In the genomic region with DNA sequence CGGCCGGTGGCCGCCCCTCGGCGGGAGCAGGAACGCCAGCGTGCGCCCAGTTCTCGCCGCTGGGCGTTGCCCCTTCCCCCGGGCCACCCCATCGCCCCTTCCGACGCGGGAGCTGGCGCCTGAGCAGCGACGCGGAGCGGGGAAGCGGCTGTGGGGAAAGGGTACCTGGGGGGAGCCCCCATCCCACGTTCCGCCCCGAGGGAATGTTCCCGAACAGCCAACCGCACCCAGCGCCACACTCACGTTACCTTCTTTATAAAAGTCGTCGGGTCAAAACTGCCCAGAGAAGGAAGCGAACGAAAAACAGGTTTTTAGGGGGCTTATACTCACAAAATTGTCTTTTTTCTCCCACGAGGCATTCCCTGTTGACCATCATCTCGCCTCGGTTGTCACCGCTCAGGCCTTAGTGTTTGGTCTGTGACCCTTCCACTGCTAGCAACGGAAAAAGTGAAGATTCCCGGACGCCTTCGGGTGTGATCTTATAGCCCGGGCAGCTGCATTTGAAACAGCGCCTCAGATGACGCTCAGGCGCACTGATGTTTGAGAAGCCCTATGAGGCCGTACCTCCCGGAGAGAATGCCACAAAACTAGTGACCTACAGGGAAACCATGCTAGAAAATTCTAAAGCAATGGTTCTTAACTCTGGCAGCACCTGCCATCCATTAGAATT, we compare ENCODE assay signal across 8 cellular contexts. TPM values are rescaled to one million over a fixed set of nuclear protein-coding genes. Genes with fewer than 3 reads are reported as not detected.
A peak's percentile ranks its signal among the peaks of the same experiment; 100 is the strongest.
DNase-seq lines count a peak whose midpoint lies in the region; ATAC-seq, FAIRE-seq and TF ChIP-seq lines count a peak whose summit lies in the region.

No MANE protein-coding gene starts in this region.

- TF ChIP-seq EP300 in sigmoid colon (IDR thresholded peaks at IDR 0.05) = no peak

- no peaks in the 10 kb centered on the region for H3K9me3 ChIP-seq in astrocyte (ENCODE audit: insufficient read depth, low read depth, low read length)
- no peaks in the 10 kb centered on the region for H3K9me3 ChIP-seq in sigmoid colon

- H3K4me2 ChIP-seq in astrocyte (ENCODE audit: low read length) = peak overlapping the region; percentile 97

- H3K79me2 ChIP-seq in astrocyte (ENCODE audit: insufficient read depth, low read length) = peaks cover 38% of the 10 kb centered on the region

- 0 to 2% methylated on average over 47 of the region's 47 CpGs for WGBS in sigmoid colon, 2 donors

- H3K4me3 Mint-ChIP-seq in astrocyte (ENCODE audit: unreplicated experiment) = peak overlapping the region; percentile 93

- peak; percentile 76 for DNase-seq in Right ventricle myocardium inferior (ENCODE audit: missing footprints)
- no peak for DNase-seq in cardiac septum (ENCODE audit: low spot score)
- peak; percentile 74 for DNase-seq in NCI-H748 (lab: John Stamatoyannopoulos, UW; ENCODE audit: unreplicated experiment)
- DNase-seq in astrocyte (ENCODE audit: low read depth) = peak; percentile 47
- DNase-seq in sigmoid colon = peak; percentile 79
- DNase-seq in NCI-H2107 treated with DMSO at 0.1 percent for 48 hours (lab: John Stamatoyannopoulos, UW; ENCODE audit: unreplicated experiment) = no peak

- intact Hi-C loops in Right ventricle myocardium inferior (cut with DNase I) (no loop called here), cardiac septum (cut with DNase I) (no loop called here), sigmoid colon (cut with DNase I) (loop anchor here (2.0 to 5.0 kb wide), 3 partner anchors 19 to 182 kb away; a partner anchor contains a TSS)

- no peak for TF ChIP-seq POLR2A in sigmoid colon (IDR thresholded peaks at IDR 0.05)

- H3K36me3 ChIP-seq in astrocyte (ENCODE audit: insufficient read depth, low read length) (no peaks in the 10 kb centered on the region), sigmoid colon (no peaks in the 10 kb centered on the region)

- peaks cover 3% of the 10 kb centered on the region for H3K27me3 Mint-ChIP-seq in astrocyte (ENCODE audit: low read depth, unreplicated experiment)

- no peaks in the 10 kb centered on the region for H3K27me3 ChIP-seq in astrocyte (ENCODE audit: insufficient read depth, low read length)
- no peaks in the 10 kb centered on the region for H3K27me3 ChIP-seq in sigmoid colon

- H3K27ac Mint-ChIP-seq in astrocyte (ENCODE audit: unreplicated experiment) = peak overlapping the region; percentile 94

- peak overlapping the region; percentile 84 for H3K9ac ChIP-seq in astrocyte (ENCODE audit: low read length)

- no peak for TF ChIP-seq CTCF in astrocyte (IDR thresholded peaks at IDR 0.05; ENCODE audit: insufficient read depth, low read depth, low read length)
- peak in 1 of 4 experiments; percentile 4 for TF ChIP-seq CTCF in sigmoid colon (IDR thresholded peaks at IDR 0.05)

- FAIRE-seq in astrocyte (lab: Jason Lieb, UNC) = peak; percentile 52

- H3K27ac ChIP-seq in astrocyte (ENCODE audit: low read depth, low read length) (peak overlapping the region; percentile 44), sigmoid colon (peak overlapping the region; percentile 73 to 81 (median 78))

- peaks cover 13% of the 10 kb centered on the region for H3K4me1 ChIP-seq in astrocyte (ENCODE audit: insufficient read depth, low read length)
- peaks cover 0 to 14% (median 8%) of the 10 kb centered on the region in 4 donors for H3K4me1 ChIP-seq in sigmoid colon

- peak; percentile 58 for ATAC-seq in Right ventricle myocardium inferior
- ATAC-seq in GM21723 (IDR thresholded peaks at IDR 0.05; ENCODE audit: unreplicated experiment) = no peak

- H3K4me3 ChIP-seq in astrocyte (ENCODE audit: insufficient read depth, low read depth, low read length) = peak overlapping the region; percentile 70
- H3K4me3 ChIP-seq in iPS-11a (ENCODE audit: low read depth, low read length) = peak overlapping the region; percentile 62
- peak overlapping the region; percentile 38 to 88 (median 76) for H3K4me3 ChIP-seq in sigmoid colon

- peaks cover 18% of the 10 kb centered on the region for H3K4me1 Mint-ChIP-seq in astrocyte (ENCODE audit: low read depth, unreplicated experiment)

- H2AFZ ChIP-seq in astrocyte (ENCODE audit: low read depth, low read length) = peak overlapping the region; percentile 89

- no peaks in the 10 kb centered on the region for H3K9me3 Mint-ChIP-seq in astrocyte (ENCODE audit: unreplicated experiment)

- peaks cover 4% of the 10 kb centered on the region for H4K20me1 ChIP-seq in astrocyte (ENCODE audit: insufficient read depth, low read length)

- no peaks in the 10 kb centered on the region for H3K36me3 Mint-ChIP-seq in astrocyte (ENCODE audit: low read depth, unreplicated experiment)

RNA-seq across cellular contexts. Expression of a gene that starts 0.5 kb away (rescaled TPM):
- total RNA-seq in Right ventricle myocardium inferior (4.2 TPM), cardiac septum (6.2 TPM), astrocyte (121 and 126 TPM in 2 replicates), sigmoid colon (10 to 100 TPM in 3 of 4 donors, 1 to 10 TPM in 1; 9.2 to 14.3 (median 13.2) TPM)
- polyA plus RNA-seq in sigmoid colon = 100 to 1,000 TPM in 1 of 3 donors, 10 to 100 TPM in 2; 39.6 to 187 (median 42.5) TPM

Comparison
In these comparisons a context has a peak if more than half of its experiments do, and no peak if none do; other contexts are left out.
1. DNase-seq: peak in Right ventricle myocardium inferior (single experiment), NCI-H748 (single experiment), astrocyte (single experiment) and sigmoid colon (single experiment); none in cardiac septum (single experiment) and NCI-H2107 treated with DMSO at 0.1 percent for 48 hours (single experiment).
2. Peak in every context shown above with its lines, with median percentiles within 50 percentile points of each other: H3K4me3 ChIP-seq.